In the genomic region with DNA sequence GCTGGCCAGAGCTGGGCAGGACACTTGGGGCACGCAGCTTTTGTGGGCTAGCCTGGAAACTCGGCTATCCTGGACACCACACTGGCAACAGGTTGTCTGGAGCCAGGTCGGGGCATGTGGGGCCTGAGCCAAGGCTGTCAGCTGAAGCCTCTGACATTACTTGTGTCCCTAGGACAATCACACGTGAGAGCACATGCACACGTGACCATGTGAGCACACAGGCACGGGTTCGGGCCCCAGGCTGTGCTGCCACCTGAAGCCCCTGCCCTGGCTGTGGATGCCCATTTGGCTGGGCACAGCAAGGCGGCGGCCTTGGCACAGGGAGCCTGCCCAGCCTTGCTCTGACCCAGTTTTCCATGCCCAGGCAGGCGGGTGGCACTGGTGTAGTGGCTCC, we compare ENCODE assay signal across 1 cellular context.
TF ChIP-seq lines count a peak whose summit lies in the region.

No MANE protein-coding gene starts in this region.

TF ChIP-seq in HepG2, 621 proteins besides CTCF, POLR2A, EP300 and RAD21 (continued from another document and continues in another):
- TF ChIP-seq, protein P1, sequence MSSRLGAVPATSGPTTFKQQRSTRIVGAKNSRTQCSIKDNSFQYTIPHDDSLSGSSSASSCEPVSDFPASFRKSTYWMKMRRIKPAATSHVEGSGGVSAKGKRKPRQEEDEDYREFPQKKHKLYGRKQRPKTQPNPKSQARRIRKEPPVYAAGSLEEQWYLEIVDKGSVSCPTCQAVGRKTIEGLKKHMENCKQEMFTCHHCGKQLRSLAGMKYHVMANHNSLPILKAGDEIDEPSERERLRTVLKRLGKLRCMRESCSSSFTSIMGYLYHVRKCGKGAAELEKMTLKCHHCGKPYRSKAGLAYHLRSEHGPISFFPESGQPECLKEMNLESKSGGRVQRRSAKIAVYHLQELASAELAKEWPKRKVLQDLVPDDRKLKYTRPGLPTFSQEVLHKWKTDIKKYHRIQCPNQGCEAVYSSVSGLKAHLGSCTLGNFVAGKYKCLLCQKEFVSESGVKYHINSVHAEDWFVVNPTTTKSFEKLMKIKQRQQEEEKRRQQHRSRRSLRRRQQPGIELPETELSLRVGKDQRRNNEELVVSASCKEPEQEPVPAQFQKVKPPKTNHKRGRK (CRISPR knock-in tag; IDR thresholded peaks at IDR 0.05) = no peak
- TF ChIP-seq TOPORS (CRISPR knock-in tag; IDR thresholded peaks at IDR 0.05) (0 out of 2 replicates have a peak, but pooled peaks have one; percentile 19), BHLHE40 (IDR thresholded peaks at IDR 0.05; ENCODE audit: low read length) (peak; percentile 82), ZNF292 (CRISPR knock-in tag; IDR thresholded peaks at IDR 0.05; ENCODE audit: borderline replicate concordance, low read depth) (no peak), ZFX (CRISPR knock-in tag; IDR thresholded peaks at IDR 0.05; ENCODE audit: low read depth) (no peak), ZNF792 (CRISPR knock-in tag; IDR thresholded peaks at IDR 0.05) (no peak), ZNF251 (CRISPR knock-in tag; IDR thresholded peaks at IDR 0.05) (0 out of 2 replicates have a peak, but pooled peaks have one; percentile 78), NKX3-1 (CRISPR knock-in tag; IDR thresholded peaks at IDR 0.05) (no peak), IRF2 (CRISPR knock-in tag; IDR thresholded peaks at IDR 0.05) (no peak), TBX2 (CRISPR knock-in tag; IDR thresholded peaks at IDR 0.05; ENCODE audit: borderline replicate concordance) (no peak), GABPA (IDR thresholded peaks at IDR 0.05; ENCODE audit: low read depth, low read length) (no peak), GABPA (CRISPR knock-in tag; IDR thresholded peaks at IDR 0.05; ENCODE audit: low read depth) (no peak), PHF21A (CRISPR knock-in tag; IDR thresholded peaks at IDR 0.05) (no peak), ARNTL (CRISPR knock-in tag; IDR thresholded peaks at IDR 0.05) (0 out of 2 replicates have a peak, but pooled peaks have one; percentile 21), HOXA3 (CRISPR knock-in tag; IDR thresholded peaks at IDR 0.05) (no peak), ZKSCAN5 (CRISPR knock-in tag; IDR thresholded peaks at IDR 0.05) (no peak), NFRKB (IDR thresholded peaks at IDR 0.05) (no peak), ZNF10 (CRISPR knock-in tag; IDR thresholded peaks at IDR 0.05; ENCODE audit: borderline replicate concordance, low read depth) (no peak), AGO2 (optimal IDR thresholded peaks at IDR 0.05; ENCODE audit: low read depth, low read length) (peak; percentile 81), GATA4 (IDR thresholded peaks at IDR 0.05; ENCODE audit: borderline replicate concordance, low read depth) (no peak), ZNF101 (CRISPR knock-in tag; IDR thresholded peaks at IDR 0.05; ENCODE audit: borderline replicate concordance, low read depth) (no peak), SNAI1 (CRISPR knock-in tag; IDR thresholded peaks at IDR 0.05; ENCODE audit: borderline replicate concordance) (no peak), TCF7L2 (IDR thresholded peaks at IDR 0.05; ENCODE audit: low read depth, low read length) (no peak), ETV5 (CRISPR knock-in tag; IDR thresholded peaks at IDR 0.05; ENCODE audit: borderline replicate concordance) (no peak), ELF1 (CRISPR knock-in tag; IDR thresholded peaks at IDR 0.05) (no peak)
- TF ChIP-seq, protein P2, sequence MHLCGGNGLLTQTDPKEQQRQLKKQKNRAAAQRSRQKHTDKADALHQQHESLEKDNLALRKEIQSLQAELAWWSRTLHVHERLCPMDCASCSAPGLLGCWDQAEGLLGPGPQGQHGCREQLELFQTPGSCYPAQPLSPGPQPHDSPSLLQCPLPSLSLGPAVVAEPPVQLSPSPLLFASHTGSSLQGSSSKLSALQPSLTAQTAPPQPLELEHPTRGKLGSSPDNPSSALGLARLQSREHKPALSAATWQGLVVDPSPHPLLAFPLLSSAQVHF (CRISPR knock-in tag; IDR thresholded peaks at IDR 0.05) = no peak
- TF ChIP-seq, protein P3, sequence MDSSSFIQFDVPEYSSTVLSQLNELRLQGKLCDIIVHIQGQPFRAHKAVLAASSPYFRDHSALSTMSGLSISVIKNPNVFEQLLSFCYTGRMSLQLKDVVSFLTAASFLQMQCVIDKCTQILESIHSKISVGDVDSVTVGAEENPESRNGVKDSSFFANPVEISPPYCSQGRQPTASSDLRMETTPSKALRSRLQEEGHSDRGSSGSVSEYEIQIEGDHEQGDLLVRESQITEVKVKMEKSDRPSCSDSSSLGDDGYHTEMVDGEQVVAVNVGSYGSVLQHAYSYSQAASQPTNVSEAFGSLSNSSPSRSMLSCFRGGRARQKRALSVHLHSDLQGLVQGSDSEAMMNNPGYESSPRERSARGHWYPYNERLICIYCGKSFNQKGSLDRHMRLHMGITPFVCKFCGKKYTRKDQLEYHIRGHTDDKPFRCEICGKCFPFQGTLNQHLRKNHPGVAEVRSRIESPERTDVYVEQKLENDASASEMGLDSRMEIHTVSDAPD (CRISPR knock-in tag; IDR thresholded peaks at IDR 0.05) = no peak
- TF ChIP-seq, protein P4, sequence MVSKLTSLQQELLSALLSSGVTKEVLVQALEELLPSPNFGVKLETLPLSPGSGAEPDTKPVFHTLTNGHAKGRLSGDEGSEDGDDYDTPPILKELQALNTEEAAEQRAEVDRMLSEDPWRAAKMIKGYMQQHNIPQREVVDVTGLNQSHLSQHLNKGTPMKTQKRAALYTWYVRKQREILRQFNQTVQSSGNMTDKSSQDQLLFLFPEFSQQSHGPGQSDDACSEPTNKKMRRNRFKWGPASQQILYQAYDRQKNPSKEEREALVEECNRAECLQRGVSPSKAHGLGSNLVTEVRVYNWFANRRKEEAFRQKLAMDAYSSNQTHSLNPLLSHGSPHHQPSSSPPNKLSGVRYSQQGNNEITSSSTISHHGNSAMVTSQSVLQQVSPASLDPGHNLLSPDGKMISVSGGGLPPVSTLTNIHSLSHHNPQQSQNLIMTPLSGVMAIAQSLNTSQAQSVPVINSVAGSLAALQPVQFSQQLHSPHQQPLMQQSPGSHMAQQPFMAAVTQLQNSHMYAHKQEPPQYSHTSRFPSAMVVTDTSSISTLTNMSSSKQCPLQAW (CRISPR knock-in tag; IDR thresholded peaks at IDR 0.05) = no peak
- TF ChIP-seq, protein P5, sequence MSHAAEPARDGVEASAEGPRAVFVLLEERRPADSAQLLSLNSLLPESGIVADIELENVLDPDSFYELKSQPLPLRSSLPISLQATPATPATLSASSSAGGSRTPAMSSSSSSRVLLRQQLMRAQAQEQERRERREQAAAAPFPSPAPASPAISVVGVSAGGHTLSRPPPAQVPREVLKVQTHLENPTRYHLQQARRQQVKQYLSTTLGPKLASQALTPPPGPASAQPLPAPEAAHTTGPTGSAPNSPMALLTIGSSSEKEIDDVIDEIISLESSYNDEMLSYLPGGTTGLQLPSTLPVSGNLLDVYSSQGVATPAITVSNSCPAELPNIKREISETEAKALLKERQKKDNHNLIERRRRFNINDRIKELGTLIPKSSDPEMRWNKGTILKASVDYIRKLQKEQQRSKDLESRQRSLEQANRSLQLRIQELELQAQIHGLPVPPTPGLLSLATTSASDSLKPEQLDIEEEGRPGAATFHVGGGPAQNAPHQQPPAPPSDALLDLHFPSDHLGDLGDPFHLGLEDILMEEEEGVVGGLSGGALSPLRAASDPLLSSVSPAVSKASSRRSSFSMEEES (CRISPR knock-in tag; IDR thresholded peaks at IDR 0.05) = 0 out of 2 replicates have a peak, but pooled peaks have one; percentile 32
- TF ChIP-seq, protein P6, sequence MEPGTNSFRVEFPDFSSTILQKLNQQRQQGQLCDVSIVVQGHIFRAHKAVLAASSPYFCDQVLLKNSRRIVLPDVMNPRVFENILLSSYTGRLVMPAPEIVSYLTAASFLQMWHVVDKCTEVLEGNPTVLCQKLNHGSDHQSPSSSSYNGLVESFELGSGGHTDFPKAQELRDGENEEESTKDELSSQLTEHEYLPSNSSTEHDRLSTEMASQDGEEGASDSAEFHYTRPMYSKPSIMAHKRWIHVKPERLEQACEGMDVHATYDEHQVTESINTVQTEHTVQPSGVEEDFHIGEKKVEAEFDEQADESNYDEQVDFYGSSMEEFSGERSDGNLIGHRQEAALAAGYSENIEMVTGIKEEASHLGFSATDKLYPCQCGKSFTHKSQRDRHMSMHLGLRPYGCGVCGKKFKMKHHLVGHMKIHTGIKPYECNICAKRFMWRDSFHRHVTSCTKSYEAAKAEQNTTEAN (CRISPR knock-in tag; conservative IDR thresholded peaks at IDR 0.05) = 0 out of 2 replicates have a peak, but pooled peaks have one; percentile 12
- TF ChIP-seq, protein P7, sequence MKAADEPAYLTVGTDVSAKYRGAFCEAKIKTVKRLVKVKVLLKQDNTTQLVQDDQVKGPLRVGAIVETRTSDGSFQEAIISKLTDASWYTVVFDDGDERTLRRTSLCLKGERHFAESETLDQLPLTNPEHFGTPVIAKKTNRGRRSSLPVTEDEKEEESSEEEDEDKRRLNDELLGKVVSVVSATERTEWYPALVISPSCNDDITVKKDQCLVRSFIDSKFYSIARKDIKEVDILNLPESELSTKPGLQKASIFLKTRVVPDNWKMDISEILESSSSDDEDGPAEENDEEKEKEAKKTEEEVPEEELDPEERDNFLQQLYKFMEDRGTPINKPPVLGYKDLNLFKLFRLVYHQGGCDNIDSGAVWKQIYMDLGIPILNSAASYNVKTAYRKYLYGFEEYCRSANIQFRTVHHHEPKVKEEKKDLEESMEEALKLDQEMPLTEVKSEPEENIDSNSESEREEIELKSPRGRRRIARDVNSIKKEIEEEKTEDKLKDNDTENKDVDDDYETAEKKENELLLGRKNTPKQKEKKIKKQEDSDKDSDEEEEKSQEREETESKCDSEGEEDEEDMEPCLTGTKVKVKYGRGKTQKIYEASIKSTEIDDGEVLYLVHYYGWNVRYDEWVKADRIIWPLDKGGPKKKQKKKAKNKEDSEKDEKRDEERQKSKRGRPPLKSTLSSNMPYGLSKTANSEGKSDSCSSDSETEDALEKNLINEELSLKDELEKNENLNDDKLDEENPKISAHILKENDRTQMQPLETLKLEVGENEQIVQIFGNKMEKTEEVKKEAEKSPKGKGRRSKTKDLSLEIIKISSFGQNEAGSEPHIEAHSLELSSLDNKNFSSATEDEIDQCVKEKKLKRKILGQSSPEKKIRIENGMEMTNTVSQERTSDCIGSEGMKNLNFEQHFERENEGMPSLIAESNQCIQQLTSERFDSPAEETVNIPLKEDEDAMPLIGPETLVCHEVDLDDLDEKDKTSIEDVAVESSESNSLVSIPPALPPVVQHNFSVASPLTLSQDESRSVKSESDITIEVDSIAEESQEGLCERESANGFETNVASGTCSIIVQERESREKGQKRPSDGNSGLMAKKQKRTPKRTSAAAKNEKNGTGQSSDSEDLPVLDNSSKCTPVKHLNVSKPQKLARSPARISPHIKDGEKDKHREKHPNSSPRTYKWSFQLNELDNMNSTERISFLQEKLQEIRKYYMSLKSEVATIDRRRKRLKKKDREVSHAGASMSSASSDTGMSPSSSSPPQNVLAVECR (CRISPR knock-in tag; IDR thresholded peaks at IDR 0.05; ENCODE audit: borderline replicate concordance) = no peak
- TF ChIP-seq, protein P8, sequence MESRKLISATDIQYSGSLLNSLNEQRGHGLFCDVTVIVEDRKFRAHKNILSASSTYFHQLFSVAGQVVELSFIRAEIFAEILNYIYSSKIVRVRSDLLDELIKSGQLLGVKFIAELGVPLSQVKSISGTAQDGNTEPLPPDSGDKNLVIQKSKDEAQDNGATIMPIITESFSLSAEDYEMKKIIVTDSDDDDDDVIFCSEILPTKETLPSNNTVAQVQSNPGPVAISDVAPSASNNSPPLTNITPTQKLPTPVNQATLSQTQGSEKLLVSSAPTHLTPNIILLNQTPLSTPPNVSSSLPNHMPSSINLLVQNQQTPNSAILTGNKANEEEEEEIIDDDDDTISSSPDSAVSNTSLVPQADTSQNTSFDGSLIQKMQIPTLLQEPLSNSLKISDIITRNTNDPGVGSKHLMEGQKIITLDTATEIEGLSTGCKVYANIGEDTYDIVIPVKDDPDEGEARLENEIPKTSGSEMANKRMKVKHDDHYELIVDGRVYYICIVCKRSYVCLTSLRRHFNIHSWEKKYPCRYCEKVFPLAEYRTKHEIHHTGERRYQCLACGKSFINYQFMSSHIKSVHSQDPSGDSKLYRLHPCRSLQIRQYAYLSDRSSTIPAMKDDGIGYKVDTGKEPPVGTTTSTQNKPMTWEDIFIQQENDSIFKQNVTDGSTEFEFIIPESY (CRISPR knock-in tag; IDR thresholded peaks at IDR 0.05) = no peak
- TF ChIP-seq, protein P9, sequence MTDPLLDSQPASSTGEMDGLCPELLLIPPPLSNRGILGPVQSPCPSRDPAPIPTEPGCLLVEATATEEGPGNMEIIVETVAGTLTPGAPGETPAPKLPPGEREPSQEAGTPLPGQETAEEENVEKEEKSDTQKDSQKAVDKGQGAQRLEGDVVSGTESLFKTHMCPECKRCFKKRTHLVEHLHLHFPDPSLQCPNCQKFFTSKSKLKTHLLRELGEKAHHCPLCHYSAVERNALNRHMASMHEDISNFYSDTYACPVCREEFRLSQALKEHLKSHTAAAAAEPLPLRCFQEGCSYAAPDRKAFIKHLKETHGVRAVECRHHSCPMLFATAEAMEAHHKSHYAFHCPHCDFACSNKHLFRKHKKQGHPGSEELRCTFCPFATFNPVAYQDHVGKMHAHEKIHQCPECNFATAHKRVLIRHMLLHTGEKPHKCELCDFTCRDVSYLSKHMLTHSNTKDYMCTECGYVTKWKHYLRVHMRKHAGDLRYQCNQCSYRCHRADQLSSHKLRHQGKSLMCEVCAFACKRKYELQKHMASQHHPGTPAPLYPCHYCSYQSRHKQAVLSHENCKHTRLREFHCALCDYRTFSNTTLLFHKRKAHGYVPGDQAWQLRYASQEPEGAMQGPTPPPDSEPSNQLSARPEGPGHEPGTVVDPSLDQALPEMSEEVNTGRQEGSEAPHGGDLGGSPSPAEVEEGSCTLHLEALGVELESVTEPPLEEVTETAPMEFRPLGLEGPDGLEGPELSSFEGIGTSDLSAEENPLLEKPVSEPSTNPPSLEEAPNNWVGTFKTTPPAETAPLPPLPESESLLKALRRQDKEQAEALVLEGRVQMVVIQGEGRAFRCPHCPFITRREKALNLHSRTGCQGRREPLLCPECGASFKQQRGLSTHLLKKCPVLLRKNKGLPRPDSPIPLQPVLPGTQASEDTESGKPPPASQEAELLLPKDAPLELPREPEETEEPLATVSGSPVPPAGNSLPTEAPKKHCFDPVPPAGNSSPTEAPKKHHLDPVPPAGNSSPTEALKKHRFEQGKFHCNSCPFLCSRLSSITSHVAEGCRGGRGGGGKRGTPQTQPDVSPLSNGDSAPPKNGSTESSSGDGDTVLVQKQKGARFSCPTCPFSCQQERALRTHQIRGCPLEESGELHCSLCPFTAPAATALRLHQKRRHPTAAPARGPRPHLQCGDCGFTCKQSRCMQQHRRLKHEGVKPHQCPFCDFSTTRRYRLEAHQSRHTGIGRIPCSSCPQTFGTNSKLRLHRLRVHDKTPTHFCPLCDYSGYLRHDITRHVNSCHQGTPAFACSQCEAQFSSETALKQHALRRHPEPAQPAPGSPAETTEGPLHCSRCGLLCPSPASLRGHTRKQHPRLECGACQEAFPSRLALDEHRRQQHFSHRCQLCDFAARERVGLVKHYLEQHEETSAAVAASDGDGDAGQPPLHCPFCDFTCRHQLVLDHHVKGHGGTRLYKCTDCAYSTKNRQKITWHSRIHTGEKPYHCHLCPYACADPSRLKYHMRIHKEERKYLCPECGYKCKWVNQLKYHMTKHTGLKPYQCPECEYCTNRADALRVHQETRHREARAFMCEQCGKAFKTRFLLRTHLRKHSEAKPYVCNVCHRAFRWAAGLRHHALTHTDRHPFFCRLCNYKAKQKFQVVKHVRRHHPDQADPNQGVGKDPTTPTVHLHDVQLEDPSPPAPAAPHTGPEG (CRISPR knock-in tag; IDR thresholded peaks at IDR 0.05) = no peak
- TF ChIP-seq, protein P10, sequence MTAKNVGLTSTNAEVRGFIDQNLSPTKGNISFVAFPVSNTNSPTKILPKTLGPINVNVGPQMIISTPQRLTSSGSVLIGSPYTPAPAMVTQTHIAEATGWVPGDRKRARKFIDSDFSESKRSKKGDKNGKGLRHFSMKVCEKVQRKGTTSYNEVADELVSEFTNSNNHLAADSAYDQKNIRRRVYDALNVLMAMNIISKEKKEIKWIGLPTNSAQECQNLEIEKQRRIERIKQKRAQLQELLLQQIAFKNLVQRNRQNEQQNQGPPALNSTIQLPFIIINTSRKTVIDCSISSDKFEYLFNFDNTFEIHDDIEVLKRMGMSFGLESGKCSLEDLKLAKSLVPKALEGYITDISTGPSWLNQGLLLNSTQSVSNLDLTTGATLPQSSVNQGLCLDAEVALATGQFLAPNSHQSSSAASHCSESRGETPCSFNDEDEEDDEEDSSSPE (CRISPR knock-in tag; IDR thresholded peaks at IDR 0.05) = no peak; the same call in 1 of the 2 replicates
